Comparison of ENCODE assay signal across 12 cellular contexts in the genomic region with DNA sequence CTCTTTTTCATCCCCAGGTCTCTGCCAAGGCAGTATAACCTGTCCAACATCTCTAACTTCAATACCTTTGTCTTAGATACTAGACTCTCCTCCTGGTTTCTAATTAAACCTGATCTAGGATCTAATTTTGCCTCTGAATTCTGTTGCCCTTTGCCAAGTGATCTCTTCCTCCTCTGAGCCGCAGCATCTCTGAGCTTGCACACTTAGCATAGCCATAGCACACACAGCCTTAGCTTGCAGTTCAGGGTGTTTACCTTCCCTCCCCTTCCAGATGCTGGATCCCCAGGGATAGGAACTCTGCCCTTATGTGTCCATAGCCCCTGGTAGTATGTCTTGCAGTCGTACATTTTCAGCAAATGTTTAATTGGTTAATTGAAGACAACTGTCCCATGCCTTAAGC. TPM values are rescaled to one million over a fixed set of nuclear protein-coding genes. Genes with fewer than 3 reads are reported as not detected.
A peak's percentile ranks its signal among the peaks of the same experiment; 100 is the strongest.
DNase-seq lines count a peak whose midpoint lies in the region; ATAC-seq and TF ChIP-seq lines count a peak whose summit lies in the region.
"Had no signal": no experiment of that assay in that cellular context is flagged by ENCODE, and none has a peak within 500 bp of the region (broad histone marks: within the 10 kb centered on the region; RNA-seq: fewer than 3 reads in every experiment).

No MANE protein-coding gene starts in this region.

- no peaks in the 10 kb centered on the region for H3K27me3 Mint-ChIP-seq in Calu3 (ENCODE audit: unreplicated experiment)

- no peaks in the 10 kb centered on the region for H3K79me2 ChIP-seq in SK-N-SH (ENCODE audit: insufficient read depth)

- H3K27me3 ChIP-seq in SK-N-SH (ENCODE audit: insufficient read depth) = peaks cover 45% of the 10 kb centered on the region

- no peaks in the 10 kb centered on the region for H3K9me3 Mint-ChIP-seq in Calu3 (ENCODE audit: low read depth, unreplicated experiment)
- no peaks in the 10 kb centered on the region for H3K9me3 Mint-ChIP-seq in activated naive CD4-positive, alpha-beta T cell treated with anti-CD3 and anti-CD28 coated beads, Interleukin-2, amount 50 U/mL, for 72 hours

- no peaks in the 10 kb centered on the region for H3K36me3 ChIP-seq in SK-N-SH (replicated peaks in 1 of 2; ENCODE audit: control insufficient read depth in 1 of 2, insufficient read depth in 2 of 2, low read length in 1 of 2)

- H3K4me1 Mint-ChIP-seq in Calu3 (ENCODE audit: low read depth, unreplicated experiment) = peaks cover 32% of the 10 kb centered on the region

- intact Hi-C loops in Calu3 (cut with micrococcal nuclease; ENCODE audit: unreplicated experiment) = loop anchor here (1.0 kb wide), 1 partner anchor 13 kb away; no protein-coding TSS in a partner anchor

- H3K4me2 ChIP-seq in SK-N-SH = no peak overlapping the region

- H4K20me1 ChIP-seq in SK-N-SH (ENCODE audit: insufficient read depth) = no peaks in the 10 kb centered on the region

- peak overlapping the region; percentile 8 for H3K27ac Mint-ChIP-seq in Calu3 (ENCODE audit: unreplicated experiment)
- H3K27ac Mint-ChIP-seq in activated naive CD4-positive, alpha-beta T cell treated with anti-CD3 and anti-CD28 coated beads, Interleukin-2, amount 50 U/mL, for 72 hours = peak overlapping the region; percentile 34 to 84

- ATAC-seq in GM19043 (IDR thresholded peaks at IDR 0.05; ENCODE audit: low read depth, unreplicated experiment) = peak; percentile 20
- peak; percentile 40 for ATAC-seq in HG02885 (IDR thresholded peaks at IDR 0.05; ENCODE audit: poor library complexity, unreplicated experiment)
- ATAC-seq in activated naive CD4-positive, alpha-beta T cell treated with anti-CD3 and anti-CD28 coated beads, Interleukin-2, amount 50 U/mL, for 72 hours = peak; percentile 3 to 28

- H3K9ac ChIP-seq in SK-N-SH = no peak overlapping the region

- no peak for TF ChIP-seq RAD21 in SK-N-SH (IDR thresholded peaks at IDR 0.05; ENCODE audit: low read length)

- no peak overlapping the region for H2AFZ ChIP-seq in SK-N-SH (ENCODE audit: low read depth)

- H3K4me3 ChIP-seq in SK-N-SH (ENCODE audit: low read depth in 2 of 2, low read length in 1 of 2) = no peak overlapping the region

- no peak for TF ChIP-seq EP300 in SK-N-SH (IDR thresholded peaks at IDR 0.05; ENCODE audit: borderline replicate concordance in 1 of 2, low read depth in 1 of 2, low read length in 1 of 2)

- WGBS in SK-N-SH (ENCODE audit: low lambda C conversion rate) = 0% methylated on average over 2 of the region's 2 CpGs

- no peak overlapping the region for H3K27ac ChIP-seq in SK-N-SH (ENCODE audit: low read depth in 2 of 2, low read length in 1 of 2)

- no peak for DNase-seq in Calu3
- DNase-seq in activated naive CD4-positive, alpha-beta T cell treated with anti-CD3 and anti-CD28 coated beads, Interleukin-2, amount 50 U/mL, for 72 hours (ENCODE audit: low spot score in 2 of 2) = no peak
- DNase-seq in NCI-H2029 treated with DMSO at 0.1 percent for 48 hours (lab: John Stamatoyannopoulos, UW) = no peak
- no peak for DNase-seq in globus pallidus (ENCODE audit: low spot score)
- no peak for DNase-seq in SK-N-SH
- no peak for DNase-seq in NCI-H446 (lab: John Stamatoyannopoulos, UW)
- DNase-seq: mammary epithelial cell, NCI-H2029, SHP77 treated with DMSO at 0.1 percent for 48 hours had no signal

- no peaks in the 10 kb centered on the region for H3K9me3 ChIP-seq in SK-N-SH

- TF ChIP-seq CTCF in Calu3 (IDR thresholded peaks at IDR 0.05; ENCODE audit: unreplicated experiment) = no peak
- TF ChIP-seq CTCF in SK-N-SH (IDR thresholded peaks at IDR 0.05) = no peak

- no peaks in the 10 kb centered on the region for H3K4me1 ChIP-seq in SK-N-SH (ENCODE audit: control insufficient read depth in 1 of 2, insufficient read depth in 2 of 2, low read depth in 1 of 2, low read length in 1 of 2)

- POLR2A ChIA-PET in SK-N-SH (lab: Yijun Ruan, JAX) = no interaction called here

- H3K4me3 Mint-ChIP-seq in Calu3 (ENCODE audit: low read depth, unreplicated experiment) = no peak overlapping the region

- peaks cover 10% of the 10 kb centered on the region for H3K36me3 Mint-ChIP-seq in Calu3 (ENCODE audit: insufficient read depth, unreplicated experiment)
- no peaks in the 10 kb centered on the region for H3K36me3 Mint-ChIP-seq in activated naive CD4-positive, alpha-beta T cell treated with anti-CD3 and anti-CD28 coated beads, Interleukin-2, amount 50 U/mL, for 72 hours

- H3K9me2 ChIP-seq in SK-N-SH = no peaks in the 10 kb centered on the region

- no TSS peak for BruUV-seq in Calu3 (replicated peaks; lab: Mats Ljungman, UMichigan)

- CTCF ChIA-PET in Calu3 (lab: Charles Lee) (interaction anchor here (0.7 to 1.1 kb wide), 5 partner anchors 9 to 55 kb away, joined by 3 read pairs; no protein-coding TSS in a partner anchor), SK-N-SH (lab: Yijun Ruan, JAX) (interaction anchor here (0.8 to 1.0 kb wide), 4 partner anchors 19 to 248 kb away, joined by 3 to 4 read pairs (median 3); a partner anchor contains a TSS)

- H3F3A ChIP-seq in SK-N-SH (replicated peaks; ENCODE audit: insufficient read depth) = no peaks in the 10 kb centered on the region

TF ChIP-seq in SK-N-SH, 30 proteins besides CTCF, POLR2A, EP300 and RAD21 (continues in another document):
- TF ChIP-seq MXI1 (IDR thresholded peaks at IDR 0.05; ENCODE audit: low read depth, low read length) (no peak), GABPA (IDR thresholded peaks at IDR 0.05; ENCODE audit: low read depth) (no peak), MEF2A (IDR thresholded peaks at IDR 0.05; ENCODE audit: borderline replicate concordance, low read depth) (no peak), FOXM1 (IDR thresholded peaks at IDR 0.05; ENCODE audit: low read depth) (no peak), NRF1 (IDR thresholded peaks at IDR 0.05; ENCODE audit: low read depth, low read length) (no peak), SIN3A (IDR thresholded peaks at IDR 0.05; ENCODE audit: borderline replicate concordance, low read depth, low read length) (no peak), GATA2 (CRISPR knock-in tag; IDR thresholded peaks at IDR 0.05) (no peak), TCF12 (IDR thresholded peaks at IDR 0.05) (no peak)
- TF ChIP-seq, protein P1, sequence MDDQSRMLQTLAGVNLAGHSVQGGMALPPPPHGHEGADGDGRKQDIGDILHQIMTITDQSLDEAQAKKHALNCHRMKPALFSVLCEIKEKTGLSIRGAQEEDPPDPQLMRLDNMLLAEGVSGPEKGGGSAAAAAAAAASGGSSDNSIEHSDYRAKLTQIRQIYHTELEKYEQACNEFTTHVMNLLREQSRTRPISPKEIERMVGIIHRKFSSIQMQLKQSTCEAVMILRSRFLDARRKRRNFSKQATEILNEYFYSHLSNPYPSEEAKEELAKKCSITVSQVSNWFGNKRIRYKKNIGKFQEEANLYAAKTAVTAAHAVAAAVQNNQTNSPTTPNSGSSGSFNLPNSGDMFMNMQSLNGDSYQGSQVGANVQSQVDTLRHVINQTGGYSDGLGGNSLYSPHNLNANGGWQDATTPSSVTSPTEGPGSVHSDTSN (IDR thresholded peaks at IDR 0.05) = no peak
- TF ChIP-seq, protein P2, sequence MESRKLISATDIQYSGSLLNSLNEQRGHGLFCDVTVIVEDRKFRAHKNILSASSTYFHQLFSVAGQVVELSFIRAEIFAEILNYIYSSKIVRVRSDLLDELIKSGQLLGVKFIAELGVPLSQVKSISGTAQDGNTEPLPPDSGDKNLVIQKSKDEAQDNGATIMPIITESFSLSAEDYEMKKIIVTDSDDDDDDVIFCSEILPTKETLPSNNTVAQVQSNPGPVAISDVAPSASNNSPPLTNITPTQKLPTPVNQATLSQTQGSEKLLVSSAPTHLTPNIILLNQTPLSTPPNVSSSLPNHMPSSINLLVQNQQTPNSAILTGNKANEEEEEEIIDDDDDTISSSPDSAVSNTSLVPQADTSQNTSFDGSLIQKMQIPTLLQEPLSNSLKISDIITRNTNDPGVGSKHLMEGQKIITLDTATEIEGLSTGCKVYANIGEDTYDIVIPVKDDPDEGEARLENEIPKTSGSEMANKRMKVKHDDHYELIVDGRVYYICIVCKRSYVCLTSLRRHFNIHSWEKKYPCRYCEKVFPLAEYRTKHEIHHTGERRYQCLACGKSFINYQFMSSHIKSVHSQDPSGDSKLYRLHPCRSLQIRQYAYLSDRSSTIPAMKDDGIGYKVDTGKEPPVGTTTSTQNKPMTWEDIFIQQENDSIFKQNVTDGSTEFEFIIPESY (IDR thresholded peaks at IDR 0.05; ENCODE audit: borderline replicate concordance, low read depth) = no peak
- TF ChIP-seq, protein P3, sequence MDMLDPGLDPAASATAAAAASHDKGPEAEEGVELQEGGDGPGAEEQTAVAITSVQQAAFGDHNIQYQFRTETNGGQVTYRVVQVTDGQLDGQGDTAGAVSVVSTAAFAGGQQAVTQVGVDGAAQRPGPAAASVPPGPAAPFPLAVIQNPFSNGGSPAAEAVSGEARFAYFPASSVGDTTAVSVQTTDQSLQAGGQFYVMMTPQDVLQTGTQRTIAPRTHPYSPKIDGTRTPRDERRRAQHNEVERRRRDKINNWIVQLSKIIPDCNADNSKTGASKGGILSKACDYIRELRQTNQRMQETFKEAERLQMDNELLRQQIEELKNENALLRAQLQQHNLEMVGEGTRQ (IDR thresholded peaks at IDR 0.05; ENCODE audit: borderline replicate concordance, low read depth, low read length) = no peak

RNA-seq across cellular contexts. Expression of a gene that starts 30.3 kb away (rescaled TPM):
- total RNA-seq in Calu3 (2022) = 6.2 and 12.1 TPM in 2 replicates
- 100 to 1,000 TPM; 317 to 341 TPM for total RNA-seq in activated naive CD4-positive, alpha-beta T cell treated with anti-CD3 and anti-CD28 coated beads, Interleukin-2, amount 50 U/mL, for 72 hours
- 0.52 and 0.58 TPM in 2 replicates for polyA plus RNA-seq in SK-N-SH (2012; rRNA removed)
- 0.67 and 0.72 TPM in 2 replicates for polyA plus RNA-seq in SK-N-SH (2012; cell fraction: cytosol; rRNA removed)
- polyA plus RNA-seq in SK-N-SH (2012; cell fraction: nucleus; rRNA removed) = 0.16 and 0.23 TPM in 2 replicates
- total RNA-seq: HT1080 had no signal

RNA-seq across cellular contexts. Expression of a gene that starts 51.2 kb away (rescaled TPM):
- total RNA-seq in Calu3 (2022) = 0.47 TPM in 1 of 2 replicates, not detected in the other
- 1 to 10 TPM; 1.5 to 2.0 TPM for total RNA-seq in activated naive CD4-positive, alpha-beta T cell treated with anti-CD3 and anti-CD28 coated beads, Interleukin-2, amount 50 U/mL, for 72 hours
- polyA plus RNA-seq in SK-N-SH (2012; rRNA removed) = not detected in 2 replicates
- polyA plus RNA-seq in SK-N-SH (2012; cell fraction: cytosol; rRNA removed) = not detected in 2 replicates
- polyA plus RNA-seq in SK-N-SH (2012; cell fraction: nucleus; rRNA removed) = not detected in 2 replicates
- total RNA-seq: HT1080, mammary epithelial cell had no signal
- polyA plus RNA-seq: mammary epithelial cell had no signal

RNA-seq across cellular contexts. Expression of a gene that starts 52.8 kb away (rescaled TPM):
- not detected in 2 replicates for total RNA-seq in Calu3 (2022)
- not detected for total RNA-seq in activated naive CD4-positive, alpha-beta T cell treated with anti-CD3 and anti-CD28 coated beads, Interleukin-2, amount 50 U/mL, for 72 hours
- 0.02 and 0.10 TPM in 2 replicates for polyA plus RNA-seq in SK-N-SH (2012; rRNA removed)
- polyA plus RNA-seq in SK-N-SH (2012; cell fraction: cytosol; rRNA removed) = 0.03 and 0.05 TPM in 2 replicates
- polyA plus RNA-seq in SK-N-SH (2012; cell fraction: nucleus; rRNA removed) = 0.06 TPM in 2 replicates
- total RNA-seq: HT1080, mammary epithelial cell had no signal
- polyA plus RNA-seq: mammary epithelial cell had no signal

Comparison
In these comparisons a context has a peak if more than half of its experiments do, and no peak if none do; other contexts are left out.
1. RNA of a gene that starts 30.3 kb away (total RNA-seq): 317 to 341 TPM in activated naive CD4-positive, alpha-beta T cell treated with anti-CD3 and anti-CD28 coated beads, Interleukin-2, amount 50 U/mL, for 72 hours; 6.2 to 12.1 TPM in Calu3; every median in the first group is over 10 times any median in the second.
2. Peak in every context shown above with its lines, with median percentiles within 50 percentile points of each other: ATAC-seq.